1 cellular context compared by ENCODE assay signal in the genomic region with DNA sequence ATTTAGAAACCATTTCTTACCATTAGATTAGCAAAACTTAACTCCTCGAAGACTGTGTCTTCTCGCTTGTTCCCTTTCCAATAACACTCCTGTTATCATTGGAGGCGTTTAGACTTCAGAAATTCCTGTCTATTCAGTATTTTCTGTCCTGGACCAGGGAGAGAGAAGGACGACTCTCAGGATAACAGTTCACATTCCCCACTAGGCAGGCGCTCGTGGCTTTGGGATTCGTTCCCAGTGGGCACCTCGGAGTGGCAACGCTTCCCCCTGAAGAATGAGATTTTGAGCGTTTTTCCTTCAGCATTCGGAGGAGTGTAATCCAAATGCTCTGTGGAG.
TF ChIP-seq lines count a peak whose summit lies in the region.

No MANE protein-coding gene starts in this region.

TF ChIP-seq in A549, 52 proteins besides CTCF, POLR2A, EP300 and RAD21 (continued from another document):
- TF ChIP-seq NFE2L2 (conservative IDR thresholded peaks at IDR 0.05; ENCODE audit: low read length), result no peak
- peak; percentile 4 for TF ChIP-seq MAFK (IDR thresholded peaks at IDR 0.05; ENCODE audit: partially characterized antibody)
- TF ChIP-seq JUN (IDR thresholded peaks at IDR 0.05), result no peak
- TF ChIP-seq, protein P1, sequence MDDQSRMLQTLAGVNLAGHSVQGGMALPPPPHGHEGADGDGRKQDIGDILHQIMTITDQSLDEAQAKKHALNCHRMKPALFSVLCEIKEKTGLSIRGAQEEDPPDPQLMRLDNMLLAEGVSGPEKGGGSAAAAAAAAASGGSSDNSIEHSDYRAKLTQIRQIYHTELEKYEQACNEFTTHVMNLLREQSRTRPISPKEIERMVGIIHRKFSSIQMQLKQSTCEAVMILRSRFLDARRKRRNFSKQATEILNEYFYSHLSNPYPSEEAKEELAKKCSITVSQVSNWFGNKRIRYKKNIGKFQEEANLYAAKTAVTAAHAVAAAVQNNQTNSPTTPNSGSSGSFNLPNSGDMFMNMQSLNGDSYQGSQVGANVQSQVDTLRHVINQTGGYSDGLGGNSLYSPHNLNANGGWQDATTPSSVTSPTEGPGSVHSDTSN (IDR thresholded peaks at IDR 0.05), result no peak
- no peak for TF ChIP-seq HDAC2 (IDR thresholded peaks at IDR 0.05)
- no peak for TF ChIP-seq FOSB (CRISPR knock-in tag; IDR thresholded peaks at IDR 0.05)
